8 cellular contexts compared by ENCODE assay signal in the genomic region with DNA sequence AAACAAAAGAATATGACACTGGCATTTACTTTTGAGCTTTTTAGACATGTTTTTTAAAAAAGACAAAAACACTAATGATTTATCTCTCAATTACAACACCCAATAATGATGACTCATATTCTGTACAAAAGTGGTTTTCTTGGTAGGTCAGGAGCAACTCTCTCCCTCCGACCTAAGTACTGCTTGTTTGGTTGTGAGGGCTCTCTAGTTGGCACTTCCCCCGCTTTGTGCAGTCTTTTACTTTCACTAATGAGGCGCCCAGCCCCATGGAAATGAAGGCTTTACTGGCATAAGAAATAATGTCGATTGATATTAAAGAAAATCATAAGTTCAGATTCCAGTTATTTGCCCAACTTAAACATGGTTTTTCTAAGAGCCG.
DNase-seq lines count a peak whose midpoint lies in the region; ATAC-seq lines count a peak whose summit lies in the region.

No MANE protein-coding gene starts in this region.

- peak overlapping the region; percentile 81 for H3K27ac Mint-ChIP-seq in activated naive CD8-positive, alpha-beta T cell treated with anti-CD3 and anti-CD28 coated beads, Interleukin-2, amount 50 U/mL, for 24 hours
- peak overlapping the region; percentile 98 for H3K27ac Mint-ChIP-seq in stimulated activated effector memory CD8-positive, alpha-beta T cell treated with anti-CD3 and anti-CD28 coated beads, Interleukin-12 subunit alpha, Interleukin-12 subunit beta, amount 100 ng/mL, for 72 hours

- H3K4me1 Mint-ChIP-seq in activated naive CD8-positive, alpha-beta T cell treated with anti-CD3 and anti-CD28 coated beads, Interleukin-2, amount 50 U/mL, for 24 hours, result peaks cover 41% of the 10 kb centered on the region
- H3K4me1 Mint-ChIP-seq in stimulated activated effector memory CD8-positive, alpha-beta T cell treated with anti-CD3 and anti-CD28 coated beads, Interleukin-12 subunit alpha, Interleukin-12 subunit beta, amount 100 ng/mL, for 72 hours, result peaks cover 44% of the 10 kb centered on the region

- no peaks in the 10 kb centered on the region for H3K27me3 Mint-ChIP-seq in activated naive CD8-positive, alpha-beta T cell treated with anti-CD3 and anti-CD28 coated beads, Interleukin-2, amount 50 U/mL, for 24 hours

- H3K9me3 Mint-ChIP-seq in activated naive CD8-positive, alpha-beta T cell treated with anti-CD3 and anti-CD28 coated beads, Interleukin-2, amount 50 U/mL, for 24 hours, result no peaks in the 10 kb centered on the region
- no peaks in the 10 kb centered on the region for H3K9me3 Mint-ChIP-seq in stimulated activated effector memory CD8-positive, alpha-beta T cell treated with anti-CD3 and anti-CD28 coated beads, Interleukin-12 subunit alpha, Interleukin-12 subunit beta, amount 100 ng/mL, for 72 hours

- peak; percentile 40 for DNase-seq in stimulated activated CD4-positive, alpha-beta T cell treated with anti-CD3 and anti-CD28 coated beads, Interleukin-15, amount 100 ng/mL, for 24 hours
- no peak for DNase-seq in stimulated activated CD4-positive, alpha-beta T cell treated with anti-CD3 and anti-CD28 coated beads, Interleukin-12 subunit alpha, Interleukin-12 subunit beta, amount 100 ng/mL, for 4 hours
- peak; percentile 80 for DNase-seq in OCI-M1 (lab: John Stamatoyannopoulos, UW)
- DNase-seq in activated naive CD8-positive, alpha-beta T cell treated with anti-CD3 and anti-CD28 coated beads, Interleukin-2, amount 50 U/mL, for 24 hours, result peak; percentile 45
- DNase-seq in inferior parietal cortex (ENCODE audit: extremely low spot score), result peak; percentile 45
- DNase-seq in stimulated activated effector memory CD8-positive, alpha-beta T cell treated with anti-CD3 and anti-CD28 coated beads, Interleukin-12 subunit alpha, Interleukin-12 subunit beta, amount 100 ng/mL, for 72 hours (ENCODE audit: low spot score in 2 of 2), result peak in 1 of 2 donors; percentile 58
- no peak for DNase-seq in T1000 (lab: John Stamatoyannopoulos, UW)

- H3K4me3 Mint-ChIP-seq in activated naive CD8-positive, alpha-beta T cell treated with anti-CD3 and anti-CD28 coated beads, Interleukin-2, amount 50 U/mL, for 24 hours, result peak overlapping the region; percentile 93
- peak overlapping the region; percentile 92 for H3K4me3 Mint-ChIP-seq in stimulated activated effector memory CD8-positive, alpha-beta T cell treated with anti-CD3 and anti-CD28 coated beads, Interleukin-12 subunit alpha, Interleukin-12 subunit beta, amount 100 ng/mL, for 72 hours

- ATAC-seq in HG02973 (IDR thresholded peaks at IDR 0.05; ENCODE audit: unreplicated experiment), result peak; percentile 31
- peak; percentile 47 for ATAC-seq in activated naive CD8-positive, alpha-beta T cell treated with anti-CD3 and anti-CD28 coated beads, Interleukin-2, amount 50 U/mL, for 24 hours
- ATAC-seq in stimulated activated effector memory CD8-positive, alpha-beta T cell treated with anti-CD3 and anti-CD28 coated beads, Interleukin-12 subunit alpha, Interleukin-12 subunit beta, amount 100 ng/mL, for 72 hours, result peak; percentile 42

- peaks cover 25% of the 10 kb centered on the region for H3K36me3 Mint-ChIP-seq in activated naive CD8-positive, alpha-beta T cell treated with anti-CD3 and anti-CD28 coated beads, Interleukin-2, amount 50 U/mL, for 24 hours (ENCODE audit: low read depth)
- H3K36me3 Mint-ChIP-seq in stimulated activated effector memory CD8-positive, alpha-beta T cell treated with anti-CD3 and anti-CD28 coated beads, Interleukin-12 subunit alpha, Interleukin-12 subunit beta, amount 100 ng/mL, for 72 hours, result peaks cover 9% of the 10 kb centered on the region

Comparison
In these comparisons a context has a peak if more than half of its experiments do, and no peak if none do; other contexts are left out.
1. DNase-seq: peak in stimulated activated CD4-positive, alpha-beta T cell treated with anti-CD3 and anti-CD28 coated beads, Interleukin-15, amount 100 ng/mL, for 24 hours (single experiment), OCI-M1 (single experiment), activated naive CD8-positive, alpha-beta T cell treated with anti-CD3 and anti-CD28 coated beads, Interleukin-2, amount 50 U/mL, for 24 hours (single experiment) and inferior parietal cortex (single experiment); none in stimulated activated CD4-positive, alpha-beta T cell treated with anti-CD3 and anti-CD28 coated beads, Interleukin-12 subunit alpha, Interleukin-12 subunit beta, amount 100 ng/mL, for 4 hours (single experiment) and T1000 (single experiment).
2. Peak in every context shown above with its lines, with median percentiles within 50 percentile points of each other: ATAC-seq.